ENCODE assay signal across 12 cellular contexts in the genomic region with DNA sequence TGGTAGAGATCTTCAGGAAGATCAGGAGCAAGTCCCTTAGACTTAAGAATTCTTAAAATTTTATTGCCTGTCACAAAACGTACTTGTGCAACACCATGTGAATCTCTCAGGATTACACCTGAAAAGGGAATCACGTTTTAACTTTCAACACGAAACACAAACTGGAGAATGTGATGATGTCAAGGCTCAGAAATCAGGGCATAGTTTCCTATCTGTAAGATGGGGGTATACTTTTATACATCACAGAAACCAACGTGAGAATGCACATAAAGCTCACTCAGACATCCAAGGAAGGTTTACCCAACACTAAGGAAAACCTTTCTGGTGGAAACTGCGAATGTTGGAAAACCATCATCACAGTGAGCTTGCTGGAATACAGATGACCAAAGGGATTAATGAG. TPM values are rescaled to one million over a fixed set of nuclear protein-coding genes. Genes with fewer than 3 reads are reported as not detected.
A peak's percentile ranks its signal among the peaks of the same experiment; 100 is the strongest.
DNase-seq lines count a peak whose midpoint lies in the region; ATAC-seq and TF ChIP-seq lines count a peak whose summit lies in the region.
"Had no signal": no experiment of that assay in that cellular context is flagged by ENCODE, and none has a peak within 500 bp of the region (broad histone marks: within the 10 kb centered on the region; RNA-seq: fewer than 3 reads in every experiment).

No MANE protein-coding gene starts in this region.

- H3K4me3 Mint-ChIP-seq in CD4-positive, alpha-beta memory T cell, result peak overlapping the region; percentile 62 to 99 (median 98)
- H3K4me3 Mint-ChIP-seq in MCF 10A (ENCODE audit: unreplicated experiment), result peak overlapping the region; percentile 93
- peak overlapping the region; percentile 40 to 99 (median 98) for H3K4me3 Mint-ChIP-seq in naive thymus-derived CD8-positive, alpha-beta T cell

- POLR2A ChIA-PET in CD4-positive, alpha-beta memory T cell (lab: Charles Lee; ENCODE audit: partially characterized antibody), result interaction anchor here (1.8 kb wide), 1 partner anchor 132 kb away, joined by 7 read pairs; the partner anchor contains the start of gene PIK3C2A
- POLR2A ChIA-PET in MCF 10A (lab: Yijun Ruan, JAX), result interaction anchor here (0.7 to 1.5 kb wide), 3 partner anchors 336 to 911 kb away, joined by 3 to 7 read pairs (median 3); partner anchors contain the start of gene C11orf58
- POLR2A ChIA-PET in naive thymus-derived CD8-positive, alpha-beta T cell (lab: Charles Lee), result interaction anchor here (1.0 to 1.3 kb wide), 3 partner anchors 9 to 337 kb away, joined by 3 to 10 read pairs (median 4); partner anchors contain the start of gene C11orf58

- peaks cover 0 to 2% (median 0%) of the 10 kb centered on the region in 8 donors for H3K9me3 Mint-ChIP-seq in CD4-positive, alpha-beta memory T cell
- H3K9me3 Mint-ChIP-seq in MCF 10A (ENCODE audit: unreplicated experiment), result no peaks in the 10 kb centered on the region
- no peaks in the 10 kb centered on the region for H3K9me3 Mint-ChIP-seq in naive thymus-derived CD8-positive, alpha-beta T cell

- CTCF ChIA-PET in CD4-positive, alpha-beta memory T cell (lab: Charles Lee; ENCODE audit: partially characterized antibody), result interaction anchor here (0.9 to 1.1 kb wide), 2 partner anchors 132 to 287 kb away, joined by 3 read pairs; partner anchors contain the start of gene PIK3C2A
- CTCF ChIA-PET in MCF 10A (lab: Yijun Ruan, JAX), result interaction anchor here (0.7 to 2.0 kb wide), 7 partner anchors 11 to 296 kb away, joined by 3 to 11 read pairs (median 4); no protein-coding TSS in a partner anchor

- no TSS peak for BruUV-seq in MCF 10A (replicated peaks; lab: Mats Ljungman, UMichigan)

- DNase-seq in CD4-positive, alpha-beta memory T cell, result no peak
- no peak for DNase-seq in MCF 10A (ENCODE audit: unreplicated experiment)
- no peak for DNase-seq in naive thymus-derived CD8-positive, alpha-beta T cell
- DNase-seq in esophagus squamous epithelium (lab: John Stamatoyannopoulos, UW), result no peak
- DNase-seq in NCI-H1417 treated with DMSO at 0.1 percent for 48 hours (lab: John Stamatoyannopoulos, UW), result no peak
- DNase-seq: activated CD4-positive, alpha-beta T cell treated with anti-CD3 and anti-CD28 coated beads for 1 hour; kidney glomerular epithelial cell; NCI-H774; transverse colon had no signal

- no peak for TF ChIP-seq CTCF in KMS-11 (conservative IDR thresholded peaks at IDR 0.05; ENCODE audit: low read depth, low read length)
- TF ChIP-seq CTCF in MCF 10A (IDR thresholded peaks at IDR 0.05; ENCODE audit: unreplicated experiment), result no peak
- TF ChIP-seq CTCF in esophagus squamous epithelium (IDR thresholded peaks at IDR 0.05), result no peak

- WGBS in esophagus squamous epithelium, 2 donors, result 55 to 63% methylated on average over 5 of the region's 5 CpGs

- peak overlapping the region; percentile 52 to 97 (median 87) for H3K27ac Mint-ChIP-seq in CD4-positive, alpha-beta memory T cell
- H3K27ac Mint-ChIP-seq in MCF 10A (ENCODE audit: low read depth, unreplicated experiment), result peak overlapping the region; percentile 99
- peak overlapping the region; percentile 45 to 99 (median 80) for H3K27ac Mint-ChIP-seq in naive thymus-derived CD8-positive, alpha-beta T cell

- peaks cover 28% of the 10 kb centered on the region for H3K36me3 ChIP-seq in CD4-positive, alpha-beta memory T cell (ENCODE audit: insufficient read depth, low read length)
- H3K36me3 ChIP-seq in KMS-11 (ENCODE audit: insufficient read depth) (peaks cover 20% of the 10 kb centered on the region; the same call in 1 of the 2 replicates), esophagus squamous epithelium (peaks cover 0 to 45% (median 9%) of the 10 kb centered on the region in 3 donors)

- H3K27me3 Mint-ChIP-seq in CD4-positive, alpha-beta memory T cell, result no peaks in the 10 kb centered on the region
- no peaks in the 10 kb centered on the region for H3K27me3 Mint-ChIP-seq in MCF 10A (ENCODE audit: insufficient read depth, unreplicated experiment)
- no peaks in the 10 kb centered on the region for H3K27me3 Mint-ChIP-seq in naive thymus-derived CD8-positive, alpha-beta T cell

- H3K4me2 ChIP-seq in KMS-11, result peak overlapping the region; percentile 98

- no peaks in the 10 kb centered on the region for H3K27me3 ChIP-seq in CD4-positive, alpha-beta memory T cell (ENCODE audit: insufficient read depth, low read length)
- no peaks in the 10 kb centered on the region for H3K27me3 ChIP-seq in KMS-11 (ENCODE audit: insufficient read depth, low read depth)
- no peaks in the 10 kb centered on the region for H3K27me3 ChIP-seq in esophagus squamous epithelium
- H3K27me3 ChIP-seq: transverse colon had no signal

- no peaks in the 10 kb centered on the region for H4K20me1 ChIP-seq in KMS-11 (ENCODE audit: insufficient read depth)

- peaks cover 39% of the 10 kb centered on the region for H3K4me1 ChIP-seq in CD4-positive, alpha-beta memory T cell (ENCODE audit: insufficient read depth, low read length)
- H3K4me1 ChIP-seq in KMS-11 (ENCODE audit: low read depth, poor library complexity, severe bottlenecking) (peaks cover 22% of the 10 kb centered on the region), esophagus squamous epithelium (peaks cover 15 to 50% (median 23%) of the 10 kb centered on the region in 3 donors)

- peaks cover 17 to 53% (median 38%) of the 10 kb centered on the region in 4 donors for H3K4me1 Mint-ChIP-seq in CD4-positive, alpha-beta memory T cell
- H3K4me1 Mint-ChIP-seq in MCF 10A (ENCODE audit: insufficient read depth, unreplicated experiment), result peaks cover 27% of the 10 kb centered on the region
- H3K4me1 Mint-ChIP-seq in naive thymus-derived CD8-positive, alpha-beta T cell, result peaks cover 27 to 44% (median 40%) of the 10 kb centered on the region in 4 donors

- TF ChIP-seq POLR2A in esophagus squamous epithelium (IDR thresholded peaks at IDR 0.05), result no peak

- no peaks in the 10 kb centered on the region for H3K9me3 ChIP-seq in CD4-positive, alpha-beta memory T cell (ENCODE audit: control insufficient read depth in 1 of 2, low read length in 2 of 2)
- H3K9me3 ChIP-seq in esophagus squamous epithelium, result no peaks in the 10 kb centered on the region
- H3K9me3 ChIP-seq: transverse colon had no signal

- peaks cover 28% of the 10 kb centered on the region for H3K79me2 ChIP-seq in KMS-11 (ENCODE audit: insufficient read depth, low read depth)

- peaks cover 22 to 57% of the 10 kb centered on the region in 2 donors for H3K36me3 Mint-ChIP-seq in CD4-positive, alpha-beta memory T cell
- peaks cover 71% of the 10 kb centered on the region for H3K36me3 Mint-ChIP-seq in MCF 10A (ENCODE audit: insufficient read depth, unreplicated experiment)
- peaks cover 0 to 52% (median 16%) of the 10 kb centered on the region in 3 donors for H3K36me3 Mint-ChIP-seq in naive thymus-derived CD8-positive, alpha-beta T cell

- intact Hi-C loops in CD4-positive, alpha-beta memory T cell (cut with micrococcal nuclease), result loop anchor here (5.0 kb wide), 2 partner anchors 277 to 937 kb away; partner anchors contain the start of genes NCR3LG1 and SERGEF
- intact Hi-C loops in MCF 10A (cut with micrococcal nuclease) (loop anchor here (5.0 kb wide), 3 partner anchors 128 to 277 kb away; partner anchors contain the start of genes NCR3LG1 and PIK3C2A), esophagus squamous epithelium (cut with DNase I) (no loop called here)

- H2AFZ ChIP-seq in KMS-11 (ENCODE audit: low read depth), result no peak overlapping the region

- H3K4me3 ChIP-seq in CD4-positive, alpha-beta memory T cell (ENCODE audit: low read length in 2 of 2), result no peak overlapping the region
- H3K4me3 ChIP-seq in KMS-11 (IDR thresholded peaks at IDR 0.05; ENCODE audit: insufficient read depth, low read depth, low read length) (no peak overlapping the region), esophagus squamous epithelium (peak overlapping the region in 2 of 4 donors; percentile 72 to 98)

- peak overlapping the region; percentile 87 for H3K27ac ChIP-seq in CD4-positive, alpha-beta memory T cell (ENCODE audit: low read depth, low read length)
- H3K27ac ChIP-seq in KMS-11 (no peak overlapping the region), esophagus squamous epithelium (peak overlapping the region in 2 of 4 donors; percentile 94 to 98)

- no peak for ATAC-seq in naive thymus-derived CD8-positive, alpha-beta T cell
- no peak for ATAC-seq in HG03378 (IDR thresholded peaks at IDR 0.05; ENCODE audit: unreplicated experiment)
- ATAC-seq in GM21717 (IDR thresholded peaks at IDR 0.05; ENCODE audit: unreplicated experiment), result no peak

- no peak overlapping the region for H3K9ac ChIP-seq in KMS-11

RNA-seq across cellular contexts. Expression of gene RPS13, which starts 2.0 kb away (rescaled TPM):
- total RNA-seq in CD4-positive, alpha-beta memory T cell, result 1,000 to 10,000 TPM; 2,047 to 2,133 TPM
- 1,000 to 10,000 TPM; 1,690 to 2,146 TPM for polyA plus RNA-seq in CD4-positive, alpha-beta memory T cell
- total RNA-seq in MCF 10A (2022), result 1,551 and 1,734 TPM in 2 replicates
- total RNA-seq in naive thymus-derived CD8-positive, alpha-beta T cell, result 1,000 to 10,000 TPM; 2,203 to 2,299 TPM
- 1,000 to 10,000 TPM; 2,659 to 3,144 (median 3,037) TPM for polyA plus RNA-seq in naive thymus-derived CD8-positive, alpha-beta T cell
- 1,000 to 10,000 TPM in 3 of 4 donors, 100 to 1,000 TPM in 1; 730 to 2,494 (median 1,242) TPM for total RNA-seq in esophagus squamous epithelium
